15 cellular contexts compared by ENCODE assay signal in the genomic region with DNA sequence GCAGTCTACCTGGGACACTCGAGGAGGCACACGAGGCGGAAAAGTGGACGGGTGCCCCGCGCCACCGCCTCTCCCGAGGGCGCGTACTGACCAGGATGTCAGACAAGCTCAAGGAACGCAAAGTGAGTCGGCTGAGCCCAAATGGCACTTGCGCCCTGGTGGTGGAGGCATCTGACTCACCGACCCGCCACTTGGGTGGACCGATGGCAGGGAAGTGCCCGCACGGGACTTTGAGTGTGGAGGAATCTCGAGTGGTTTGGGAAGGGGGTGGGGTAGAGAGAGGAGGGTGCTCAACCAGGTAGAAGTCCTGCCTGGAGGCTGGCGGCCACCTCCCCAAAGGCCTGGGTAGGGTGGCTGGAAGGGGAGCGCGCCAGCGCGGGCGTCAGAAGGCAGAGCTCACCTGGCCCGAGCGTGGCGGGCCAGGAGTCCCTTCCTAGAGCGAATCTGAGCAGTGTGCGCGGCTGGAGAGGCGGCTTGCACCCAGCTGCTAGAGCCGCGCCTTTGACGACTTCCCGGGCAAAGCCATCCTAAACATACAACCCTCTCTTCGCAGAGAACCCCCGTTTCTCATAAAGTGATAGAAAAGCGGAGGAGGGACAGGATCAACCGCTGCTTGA. TPM values are rescaled to one million over a fixed set of nuclear protein-coding genes. Genes with fewer than 3 reads are reported as not detected.
DNase-seq lines count a peak whose midpoint lies in the region; TF ChIP-seq lines count a peak whose summit lies in the region.
"Had no signal": no experiment of that assay in that cellular context is flagged by ENCODE, and none has a peak within 500 bp of the region (broad histone marks: within the 10 kb centered on the region; RNA-seq: fewer than 3 reads in every experiment).

No MANE protein-coding gene starts in this region.

- H3K27ac ChIP-seq in HEK293 (ENCODE audit: extremely low read depth, low read depth, low read length) (peak overlapping the region; percentile 9; the same call in 1 of the 2 replicates), mammary epithelial cell (ENCODE audit: insufficient read depth, low read depth, low read length) (no peak overlapping the region)

- CTCF ChIA-PET in Calu3 (lab: Charles Lee) (interaction anchor here (0.9 to 1.0 kb wide), 2 partner anchors 9 to 14 kb away, joined by 3 to 4 read pairs; no protein-coding TSS in a partner anchor), HEK293 (lab: Yijun Ruan, JAX) (interaction anchor here (0.6 to 1.2 kb wide), 6 partner anchors 11 to 782 kb away, joined by 3 read pairs; no protein-coding TSS in a partner anchor), mammary epithelial cell (lab: Charles Lee; ENCODE audit: low non-redundant PET) (no interaction called here)

- POLR2A ChIA-PET in HEK293 (lab: Yijun Ruan, JAX): interaction anchor here (1.6 kb wide), 1 partner anchor 285 kb away, joined by 4 read pairs; the partner anchor contains the start of gene CENPU

- intact Hi-C loops in Calu3 (cut with micrococcal nuclease; ENCODE audit: unreplicated experiment) (no loop called here), mammary epithelial cell (cut with micrococcal nuclease) (no loop called here)

- no peaks in the 10 kb centered on the region for H3K9me3 ChIP-seq in HEK293 (ENCODE audit: control insufficient read depth, insufficient read depth, low read depth, low read length)
- H3K9me3 ChIP-seq in mammary epithelial cell (replicated peaks; ENCODE audit: insufficient read depth, low read length): no peaks in the 10 kb centered on the region

- dilution Hi-C loops in mammary epithelial cell (cut with HindIII; ENCODE audit: low sequenced_read_pairs): no loop called here

- TF ChIP-seq CTCF in Calu3 (IDR thresholded peaks at IDR 0.05; ENCODE audit: unreplicated experiment): no peak
- TF ChIP-seq CTCF in HEK293 (tag by site-specific recombination; IDR thresholded peaks at IDR 0.05): no peak
- TF ChIP-seq CTCF in mammary epithelial cell (conservative IDR thresholded peaks at IDR 0.05 in 1 of 2, IDR thresholded peaks at IDR 0.05 in 1 of 2; ENCODE audit: extremely low read depth in 1 of 2, insufficient read depth in 1 of 2, low read depth in 1 of 2, low read length in 2 of 2): no peak
- TF ChIP-seq CTCF in mesothelial cell of epicardium (IDR thresholded peaks at IDR 0.05; ENCODE audit: unreplicated experiment): no peak

- peaks cover 4% of the 10 kb centered on the region for H4K20me1 ChIP-seq in mammary epithelial cell (ENCODE audit: insufficient read depth, low read length)

- H3K4me1 Mint-ChIP-seq in Calu3 (ENCODE audit: low read depth, unreplicated experiment): peaks cover 15% of the 10 kb centered on the region
- peaks cover 18% of the 10 kb centered on the region for H3K4me1 Mint-ChIP-seq in mesothelial cell of epicardium

- DNase-seq in Calu3 (no peak), mammary epithelial cell (peak; percentile 40), mesothelial cell of epicardium (ENCODE audit: low spot score in 2 of 2, unreplicated experiment in 2 of 2) (no peak), NCI-H510A (lab: John Stamatoyannopoulos, UW) (no peak), G401 (ENCODE audit: low spot score) (no peak)
- no peak for DNase-seq in effector CD8-positive, alpha-beta T cell (lab: John Stamatoyannopoulos, UW)
- DNase-seq: activated T-cell treated with anti-CD3 and anti-CD28 coated beads, Interleukin-2, amount 50 U/mL, for 1 hour; aorta; CD4-positive, alpha-beta T cell; HFFc6; naive thymus-derived CD8-positive, alpha-beta T cell had no signal

- H3K36me3 Mint-ChIP-seq in Calu3 (ENCODE audit: insufficient read depth, unreplicated experiment) (peaks cover 10% of the 10 kb centered on the region), mesothelial cell of epicardium (no peaks in the 10 kb centered on the region)
- H3K36me3 Mint-ChIP-seq: naive thymus-derived CD8-positive, alpha-beta T cell had no signal

- H3K27me3 ChIP-seq in mammary epithelial cell (ENCODE audit: insufficient read depth, low read length): peaks cover 79% of the 10 kb centered on the region

- no peak overlapping the region for H3K9ac ChIP-seq in mammary epithelial cell (ENCODE audit: insufficient read depth, low read length)

- H3K27me3 Mint-ChIP-seq in Calu3 (ENCODE audit: unreplicated experiment): peaks cover 94% of the 10 kb centered on the region
- H3K27me3 Mint-ChIP-seq in mesothelial cell of epicardium (ENCODE audit: low read depth): peaks cover 98% of the 10 kb centered on the region

- no peaks in the 10 kb centered on the region for H3K36me3 ChIP-seq in HEK293 (ENCODE audit: control insufficient read depth in 2 of 2, insufficient read depth in 1 of 2, low read length in 2 of 2)
- no peaks in the 10 kb centered on the region for H3K36me3 ChIP-seq in mammary epithelial cell (ENCODE audit: insufficient read depth, low read length)

- no peaks in the 10 kb centered on the region for H3K9me3 Mint-ChIP-seq in Calu3 (ENCODE audit: low read depth, unreplicated experiment)
- H3K9me3 Mint-ChIP-seq in mesothelial cell of epicardium: no peaks in the 10 kb centered on the region
- H3K9me3 Mint-ChIP-seq: CD4-positive, alpha-beta T cell; HFFc6; naive thymus-derived CD8-positive, alpha-beta T cell had no signal

- H3K4me1 ChIP-seq in HEK293 (ENCODE audit: control insufficient read depth, insufficient read depth, low read length) (peaks cover 4% of the 10 kb centered on the region), mammary epithelial cell (ENCODE audit: insufficient read depth, low read length) (no peaks in the 10 kb centered on the region)

- no peak overlapping the region for H3K27ac Mint-ChIP-seq in Calu3 (ENCODE audit: unreplicated experiment)
- H3K27ac Mint-ChIP-seq in mesothelial cell of epicardium: no peak overlapping the region
- H3K27ac Mint-ChIP-seq: CD4-positive, alpha-beta T cell; HFFc6 had no signal

- no peak overlapping the region for H2AFZ ChIP-seq in mammary epithelial cell (ENCODE audit: low read depth, low read length)

- H3K4me2 ChIP-seq in mammary epithelial cell (ENCODE audit: insufficient read depth, low read depth, low read length): no peak overlapping the region

- no TSS peak for BruUV-seq in Calu3 (replicated peaks; lab: Mats Ljungman, UMichigan)
- BruUV-seq in mammary epithelial cell (replicated peaks; lab: Mats Ljungman, UMichigan): no TSS peak

- no peaks in the 10 kb centered on the region for H3K79me2 ChIP-seq in mammary epithelial cell (ENCODE audit: insufficient read depth, low read length)

- H3K4me3 Mint-ChIP-seq in Calu3 (ENCODE audit: low read depth, unreplicated experiment): peak overlapping the region; percentile 73
- peak overlapping the region; percentile 16 for H3K4me3 Mint-ChIP-seq in mesothelial cell of epicardium
- H3K4me3 Mint-ChIP-seq: CD4-positive, alpha-beta T cell; HFFc6 had no signal

- WGBS in mammary epithelial cell (ENCODE audit: low coverage, missing lambda C conversion rate): 2% methylated on average over 32 of the region's 40 CpGs

- H3K4me3 ChIP-seq in HEK293 (ENCODE audit: low read depth, low read length) (peak overlapping the region; percentile 38; the same call in 1 of the 2 replicates), mammary epithelial cell (replicated peaks in 1 of 3; ENCODE audit: insufficient read depth in 1 of 3, low read depth in 2 of 3, low read length in 3 of 3) (no peak overlapping the region)

- in situ Hi-C loops in mammary epithelial cell (cut with MboI; ENCODE audit: low sequenced_read_pairs in 2 of 2) (no loop called here), G401 (cut with HindIII; ENCODE audit: low sequenced_read_pairs) (no loop called here)

TF ChIP-seq in HEK293, 187 proteins besides CTCF, POLR2A, EP300 and RAD21:
- TF ChIP-seq SETDB1 (IDR thresholded peaks at IDR 0.05; ENCODE audit: insufficient read length, low read length) (peak; percentile 1), ZBTB7A (tag by site-specific recombination; IDR thresholded peaks at IDR 0.05; ENCODE audit: low read depth) (no peak)

RNA-seq across cellular contexts. Expression of gene HELT, which starts 0.7 kb away (rescaled TPM):
- not detected in 2 replicates for total RNA-seq in Calu3 (2022)
- not detected for total RNA-seq in mammary epithelial cell
- not detected for polyA plus RNA-seq in mammary epithelial cell
- polyA minus RNA-seq in mammary epithelial cell: not detected
- total RNA-seq in mesothelial cell of epicardium: not detected in 3 replicates
- total RNA-seq in G401 (2014; rRNA removed; shearing (Covaris generic)): not detected in 2 replicates
- total RNA-seq: aorta; CD4-positive, alpha-beta T cell; fibroblast of villous mesenchyme; HFFc6; naive thymus-derived CD8-positive, alpha-beta T cell; sciatic nerve; SK-MEL-5 had no signal
- polyA plus RNA-seq: aorta; naive thymus-derived CD8-positive, alpha-beta T cell had no signal
